Comparison of ENCODE assay signal across 8 cellular contexts in the genomic region with DNA sequence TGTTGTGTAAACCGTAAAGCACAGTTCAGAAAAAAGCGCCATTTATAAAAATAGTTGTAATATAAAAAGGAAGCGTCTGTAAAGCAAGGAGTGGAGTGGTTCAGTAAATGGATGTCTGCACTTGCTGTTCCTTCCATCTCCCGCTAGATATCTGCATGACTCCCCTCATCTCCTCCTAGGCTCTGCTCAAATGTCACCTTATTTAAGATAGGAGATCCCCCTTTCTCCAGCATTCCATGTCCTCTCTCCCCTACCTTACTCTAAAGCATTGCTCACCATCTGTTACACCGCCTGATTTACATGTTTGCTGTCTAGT. TPM values are rescaled to one million over a fixed set of nuclear protein-coding genes. Genes with fewer than 3 reads are reported as not detected.
DNase-seq lines count a peak whose midpoint lies in the region; ATAC-seq and TF ChIP-seq lines count a peak whose summit lies in the region.

No MANE protein-coding gene starts in this region.

- no peaks in the 10 kb centered on the region for H3K9me3 Mint-ChIP-seq in naive thymus-derived CD8-positive, alpha-beta T cell

- H3K36me3 Mint-ChIP-seq in naive thymus-derived CD8-positive, alpha-beta T cell, result peaks cover 0 to 19% (median 0%) of the 10 kb centered on the region in 3 donors

- H3K36me3 ChIP-seq in HUES48 (ENCODE audit: control insufficient read depth, insufficient read depth, low read length), result peaks cover 12% of the 10 kb centered on the region

- peak overlapping the region; percentile 89; the same call in 1 of the 2 replicates for H3K9ac ChIP-seq in HUES48 (ENCODE audit: low read depth, low read length)

- H3K4me3 ChIP-seq in HUES48 (ENCODE audit: low read depth, low read length) (peak overlapping the region; percentile 96), coronary artery (peak overlapping the region; percentile 91)

- no peaks in the 10 kb centered on the region for H3K9me3 ChIP-seq in HUES48 (ENCODE audit: control insufficient read depth, insufficient read depth, low read length)

- H3K27ac ChIP-seq in HUES48 (ENCODE audit: low read depth, low read length) (peak overlapping the region; percentile 79), coronary artery (peak overlapping the region; percentile 58 to 87)

- POLR2A ChIA-PET in naive thymus-derived CD8-positive, alpha-beta T cell (lab: Charles Lee), result interaction anchor here (2.5 kb wide), 1 partner anchor 154 kb away, joined by 8 read pairs; a partner anchor contains a TSS

- ATAC-seq in GM21367 (IDR thresholded peaks at IDR 0.05; ENCODE audit: unreplicated experiment) (peak; percentile 13), GM18517 (IDR thresholded peaks at IDR 0.05; ENCODE audit: unreplicated experiment) (no peak)
- ATAC-seq in naive thymus-derived CD8-positive, alpha-beta T cell, result peak in 1 of 2 donors; percentile 56

- peak overlapping the region; percentile 82 to 97 (median 90) for H3K4me3 Mint-ChIP-seq in naive thymus-derived CD8-positive, alpha-beta T cell

- H3K4me1 ChIP-seq in HUES48 (ENCODE audit: control insufficient read depth, insufficient read depth, low read length), result no peaks in the 10 kb centered on the region

- H3K27me3 ChIP-seq in HUES48 (ENCODE audit: control insufficient read depth, insufficient read depth, low read length), result peaks cover 4% of the 10 kb centered on the region; the same call in 1 of the 2 replicates

- peaks cover 0 to 5% (median 0%) of the 10 kb centered on the region in 5 donors for H3K27me3 Mint-ChIP-seq in naive thymus-derived CD8-positive, alpha-beta T cell

- intact Hi-C loops in posterior cingulate gyrus (cut with DNase I), result no loop called here

- DNase-seq in coronary artery (ENCODE audit: low spot score) (no peak), HUDEP-2 (lab: John Stamatoyannopoulos, UW; ENCODE audit: unreplicated experiment in 76 of 76) (no peak), posterior cingulate gyrus (no peak), NCI-H187 (lab: John Stamatoyannopoulos, UW) (no peak)
- DNase-seq in naive thymus-derived CD8-positive, alpha-beta T cell, result no peak

- TF ChIP-seq CTCF in coronary artery (IDR thresholded peaks at IDR 0.05), result no peak

- H3K4me1 Mint-ChIP-seq in naive thymus-derived CD8-positive, alpha-beta T cell, result peaks cover 11 to 40% (median 33%) of the 10 kb centered on the region in 4 donors

- H3K27ac Mint-ChIP-seq in naive thymus-derived CD8-positive, alpha-beta T cell, result peak overlapping the region; percentile 75 to 98 (median 96)

RNA-seq across cellular contexts. Expression of a gene that starts 0.7 kb away (rescaled TPM):
- total RNA-seq in naive thymus-derived CD8-positive, alpha-beta T cell, result 10 to 100 TPM; 17.4 to 19.6 TPM
- polyA plus RNA-seq in naive thymus-derived CD8-positive, alpha-beta T cell, result 10 to 100 TPM; 23.4 to 36.2 (median 30.3) TPM

RNA-seq across cellular contexts. Expression of a gene that starts 21.2 kb away (rescaled TPM):
- 1 to 10 TPM; 5.0 to 5.6 TPM for total RNA-seq in naive thymus-derived CD8-positive, alpha-beta T cell
- under 1 TPM; 0.23 to 0.34 (median 0.25) TPM for polyA plus RNA-seq in naive thymus-derived CD8-positive, alpha-beta T cell

RNA-seq across cellular contexts. Expression of a gene that starts 45.2 kb away (rescaled TPM):
- total RNA-seq in naive thymus-derived CD8-positive, alpha-beta T cell, result not detected
- not detected for polyA plus RNA-seq in naive thymus-derived CD8-positive, alpha-beta T cell
